ENCODE assay signal across 26 cellular contexts in the genomic region with DNA sequence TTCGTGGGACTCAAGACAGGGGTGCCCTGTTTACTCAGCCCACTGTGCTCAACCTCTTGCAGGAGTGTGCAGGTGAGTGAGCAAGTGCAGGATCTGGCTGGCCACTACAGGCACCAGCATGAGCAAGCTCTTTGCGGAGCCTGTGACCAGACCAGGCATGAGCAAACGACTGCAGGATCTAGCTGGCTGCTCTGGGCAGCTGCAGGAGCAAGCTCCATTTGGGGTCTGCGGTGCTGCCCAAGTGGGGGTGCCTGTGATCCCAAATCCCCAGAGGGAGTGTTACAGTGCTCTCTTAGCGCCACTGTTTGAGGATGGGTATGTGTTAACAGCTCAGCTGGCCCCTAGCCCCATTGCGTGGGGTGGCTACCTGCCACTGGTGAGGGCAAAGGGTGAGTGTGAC. TPM values are rescaled to one million over a fixed set of nuclear protein-coding genes. Genes with fewer than 3 reads are reported as not detected.
DNase-seq lines count a peak whose midpoint lies in the region; ATAC-seq, FAIRE-seq and TF ChIP-seq lines count a peak whose summit lies in the region.
"Had no signal": no experiment of that assay in that cellular context is flagged by ENCODE, and none has a peak within 500 bp of the region (broad histone marks: within the 10 kb centered on the region; RNA-seq: fewer than 3 reads in every experiment).

No MANE protein-coding gene starts in this region.

- no peak overlapping the region for H3K4me2 ChIP-seq in HepG2 (ENCODE audit: low read depth, low read length)

- intact Hi-C loops in HepG2 (cut with micrococcal nuclease; ENCODE audit: unreplicated experiment) (no loop called here), tibial artery (cut with DNase I; ENCODE audit: low total_unique reads) (no loop called here)

- H3K4me1 ChIP-seq in HepG2 (ENCODE audit: insufficient read depth, low read length) (peaks cover 28% of the 10 kb centered on the region), tibial artery (peaks cover 0 to 14% (median 10%) of the 10 kb centered on the region in 4 donors)

- CTCF ChIA-PET in HepG2 (lab: Yijun Ruan, JAX; ENCODE audit: low intra/inter-chr PET ratio, low total read pairs), result no interaction called here

- FAIRE-seq in bronchial epithelial cell (lab: Jason Lieb, UNC) (no peak), HepG2 (lab: Jason Lieb, UNC) (no peak)
- FAIRE-seq: G401.6, GM18507, GM19239, RCC 7860 had no signal

- 30% methylated on average over 3 of the region's 6 CpGs for WGBS in HepG2 (ENCODE audit: low lambda C conversion rate)

- H4K20me1 ChIP-seq in HepG2 (ENCODE audit: insufficient read depth, low read length), result no peaks in the 10 kb centered on the region

- in situ Hi-C loops in HepG2 (cut with HindIII; ENCODE audit: extremely low pct_ligation_motif_present, low pct_unique_long_range_greater_than_20kb), result no loop called here

- H3K9me3 ChIP-seq in HepG2 (ENCODE audit: low read length) (no peaks in the 10 kb centered on the region), tibial artery (peaks cover 0 to 6% (median 0%) of the 10 kb centered on the region in 3 donors)

- TF ChIP-seq POLR2A in HepG2 (IDR thresholded peaks at IDR 0.05; ENCODE audit: insufficient read depth in 1 of 2, low read depth in 2 of 2, low read length in 2 of 2), result no peak

- H3K4me3 ChIP-seq in bronchial epithelial cell (ENCODE audit: low read depth, low read length) (no peak overlapping the region), HepG2 (replicated peaks in 1 of 3; ENCODE audit: insufficient read depth in 1 of 3, low read depth in 2 of 3, low read length in 3 of 3) (no peak overlapping the region), tibial artery (no peak overlapping the region)

- no TSS peak for BruUV-seq in HepG2 (replicated peaks; lab: Mats Ljungman, UMichigan)

- H3K79me2 ChIP-seq in HepG2 (ENCODE audit: insufficient read depth, low read length), result no peaks in the 10 kb centered on the region

- peak; percentile 58 for ATAC-seq in HepG2
- ATAC-seq: CD8-positive, alpha-beta T cell had no signal

- no peak overlapping the region for H3K27ac ChIP-seq in HepG2 (ENCODE audit: extremely low read length, insufficient read depth, low read length)
- no peak overlapping the region for H3K27ac ChIP-seq in tibial artery
- H3K27ac ChIP-seq: 22Rv1 had no signal

- H3K27me3 ChIP-seq in bronchial epithelial cell (ENCODE audit: control insufficient read depth, insufficient read depth, low read length), result peaks cover 19% of the 10 kb centered on the region
- H3K27me3 ChIP-seq in HepG2 (ENCODE audit: control insufficient read depth in 1 of 2, insufficient read depth in 2 of 2, low read length in 2 of 2), result peaks cover 0 to 3% of the 10 kb centered on the region in 2 experiments; a peak in 2 of 5 replicates
- H3K27me3 ChIP-seq in tibial artery, result peaks cover 0 to 52% of the 10 kb centered on the region in 2 donors

- no peak overlapping the region for H2AFZ ChIP-seq in HepG2 (ENCODE audit: low read length)

- TF ChIP-seq RAD21 in HepG2 (CRISPR knock-in tag; IDR thresholded peaks at IDR 0.05), result no peak

- TF ChIP-seq EP300 in HepG2 (IDR thresholded peaks at IDR 0.05; ENCODE audit: low read depth in 2 of 2, low read length in 2 of 2) (no peak), HepG2 (CRISPR knock-in tag; IDR thresholded peaks at IDR 0.05; ENCODE audit: borderline replicate concordance) (no peak)

- DNase-seq in activated CD8-positive, alpha-beta memory T cell treated with anti-CD3 and anti-CD28 coated beads, Interleukin-2, amount 50 U/mL, for 4 hours, result peak; percentile 5
- no peak for DNase-seq in activated CD8-positive, alpha-beta memory T cell treated with anti-CD3 and anti-CD28 coated beads for 24 hours
- DNase-seq in bronchial epithelial cell (ENCODE audit: low read depth), result peak; percentile 8
- no peak for DNase-seq in HepG2 (ENCODE audit: low spot score)
- peak; percentile 9 to 47 for DNase-seq in tibial artery
- DNase-seq in DMS79 treated with DMSO at 0.1 percent for 48 hours (lab: John Stamatoyannopoulos, UW), result no peak
- DNase-seq in T-helper 9 cell, result no peak
- DNase-seq in AG08395 (ENCODE audit: low spot score), result no peak
- DNase-seq: AML-193; C1 segment of cervical spinal cord; Calu3; CD8-positive, alpha-beta T cell; DMS153; GOT3; HCEC 1CT; NCI-H1694; NCI-H2081; NCI-H2171; NCI-H526; Right ventricle myocardium superior had no signal

- POLR2A ChIA-PET in HepG2 (lab: Yijun Ruan, JAX), result no interaction called here

- H3K36me3 ChIP-seq in bronchial epithelial cell (ENCODE audit: control insufficient read depth, insufficient read depth, low read length) (no peaks in the 10 kb centered on the region), HepG2 (replicated peaks in 1 of 2; ENCODE audit: control insufficient read depth in 1 of 2, insufficient read depth in 2 of 2, low read length in 2 of 2) (no peaks in the 10 kb centered on the region), tibial artery (no peaks in the 10 kb centered on the region)

- no peak for TF ChIP-seq CTCF in bronchial epithelial cell (IDR thresholded peaks at IDR 0.05; ENCODE audit: insufficient read depth, low read length, severe bottlenecking)
- no peak for TF ChIP-seq CTCF in HepG2 (CRISPR knock-in tag; IDR thresholded peaks at IDR 0.05)
- no peak for TF ChIP-seq CTCF in tibial artery (IDR thresholded peaks at IDR 0.05)

- no peak overlapping the region for H3K9ac ChIP-seq in HepG2 (ENCODE audit: insufficient read depth, low read depth, low read length)

RNA-seq across cellular contexts. Expression of gene USP6, which starts 2.4 kb away (rescaled TPM):
- total RNA-seq in bronchial epithelial cell (not detected in 2 replicates), HepG2 (2016; rRNA removed; fragmentation: Illumina TruSeq; extraction: Trizol) (0.04 TPM in 2 replicates)
- total RNA-seq in HepG2 (2016; cell fraction: cytosol; rRNA removed; fragmentation: Illumina TruSeq; extraction: Trizol; ENCODE audit: low read depth), result not detected in 2 replicates
- total RNA-seq in HepG2 (2016; cell fraction: insoluble cytoplasmic fraction; rRNA removed; fragmentation: Illumina TruSeq; extraction: Trizol), result 0.04 TPM in 2 replicates
- 0.03 TPM in 1 of 2 replicates, not detected in the other for total RNA-seq in HepG2 (2016; cell fraction: membrane; rRNA removed; fragmentation: Illumina TruSeq; extraction: Trizol)
- not detected in 2 replicates for total RNA-seq in HepG2 (2016; cell fraction: nucleus; rRNA removed; fragmentation: Illumina TruSeq; extraction: Trizol)
- not detected in 2 replicates for polyA plus RNA-seq in HepG2 (2011; rRNA removed)
- polyA plus RNA-seq in HepG2 (2011; cell fraction: cytosol; rRNA removed), result not detected in 2 replicates
- 0.03 TPM in 1 of 2 replicates, not detected in the other for polyA plus RNA-seq in HepG2 (2011; cell fraction: nucleus; rRNA removed)
- 0.07 and 0.09 TPM in 2 replicates for polyA plus RNA-seq in HepG2 (2012)
- 0.01 TPM in 1 of 2 replicates, not detected in the other for polyA plus RNA-seq in HepG2 (2016; cell fraction: cytosol; fragmentation: Illumina TruSeq; extraction: Trizol; ENCODE audit: low read depth)
- polyA plus RNA-seq in HepG2 (2016; cell fraction: insoluble cytoplasmic fraction; fragmentation: Illumina TruSeq; extraction: Trizol; ENCODE audit: low read depth), result 0.07 and 0.09 TPM in 2 replicates
- 0.02 and 0.05 TPM in 2 replicates for polyA plus RNA-seq in HepG2 (2016; cell fraction: membrane; fragmentation: Illumina TruSeq; extraction: Trizol; ENCODE audit: low read depth)
- polyA plus RNA-seq in HepG2 (2016; cell fraction: nucleus; fragmentation: Illumina TruSeq; extraction: Trizol; ENCODE audit: insufficient read depth, low read depth), result 0.13 and 0.14 TPM in 2 replicates
- 0.02 TPM in 1 of 2 replicates, not detected in the other for polyA minus RNA-seq in HepG2 (2011; rRNA and poly(A)+ RNA removed; ENCODE audit: low replicate concordance)
- polyA minus RNA-seq in HepG2 (2011; cell fraction: cytosol; rRNA and poly(A)+ RNA removed), result not detected in 2 replicates
- not detected in 2 replicates for polyA minus RNA-seq in HepG2 (2011; cell fraction: nucleus; rRNA and poly(A)+ RNA removed)
- total RNA-seq: Calu3, Daoy, Right ventricle myocardium superior had no signal

RNA-seq across cellular contexts. Expression of gene ZNF232, which starts 6.5 kb away (rescaled TPM):
- total RNA-seq in bronchial epithelial cell, result 8.2 and 10.0 TPM in 2 replicates
- total RNA-seq in HepG2 (2016; rRNA removed; fragmentation: Illumina TruSeq; extraction: Trizol), result 28.7 and 35.4 TPM in 2 replicates
- 13.3 and 13.6 TPM in 2 replicates for total RNA-seq in HepG2 (2016; cell fraction: cytosol; rRNA removed; fragmentation: Illumina TruSeq; extraction: Trizol; ENCODE audit: low read depth)
- total RNA-seq in HepG2 (2016; cell fraction: insoluble cytoplasmic fraction; rRNA removed; fragmentation: Illumina TruSeq; extraction: Trizol), result 29.8 and 36.0 TPM in 2 replicates
- total RNA-seq in HepG2 (2016; cell fraction: membrane; rRNA removed; fragmentation: Illumina TruSeq; extraction: Trizol), result 26.1 and 26.5 TPM in 2 replicates
- total RNA-seq in HepG2 (2016; cell fraction: nucleus; rRNA removed; fragmentation: Illumina TruSeq; extraction: Trizol), result 22.6 and 26.3 TPM in 2 replicates
- 7.8 and 9.2 TPM in 2 replicates for polyA plus RNA-seq in HepG2 (2011; rRNA removed)
- 7.4 TPM in 2 replicates for polyA plus RNA-seq in HepG2 (2011; cell fraction: cytosol; rRNA removed)
- polyA plus RNA-seq in HepG2 (2011; cell fraction: nucleus; rRNA removed), result 9.1 and 10.7 TPM in 2 replicates
- polyA plus RNA-seq in HepG2 (2012), result 10.0 and 10.9 TPM in 2 replicates
- 8.9 and 10.2 TPM in 2 replicates for polyA plus RNA-seq in HepG2 (2016; cell fraction: cytosol; fragmentation: Illumina TruSeq; extraction: Trizol; ENCODE audit: low read depth)
- 28.1 and 28.6 TPM in 2 replicates for polyA plus RNA-seq in HepG2 (2016; cell fraction: insoluble cytoplasmic fraction; fragmentation: Illumina TruSeq; extraction: Trizol; ENCODE audit: low read depth)
- 15.0 and 17.3 TPM in 2 replicates for polyA plus RNA-seq in HepG2 (2016; cell fraction: membrane; fragmentation: Illumina TruSeq; extraction: Trizol; ENCODE audit: low read depth)
- 30.1 and 30.5 TPM in 2 replicates for polyA plus RNA-seq in HepG2 (2016; cell fraction: nucleus; fragmentation: Illumina TruSeq; extraction: Trizol; ENCODE audit: insufficient read depth, low read depth)
- 3.9 and 8.3 TPM in 2 replicates for polyA minus RNA-seq in HepG2 (2011; rRNA and poly(A)+ RNA removed; ENCODE audit: low replicate concordance)
- 2.6 and 6.2 TPM in 2 replicates for polyA minus RNA-seq in HepG2 (2011; cell fraction: cytosol; rRNA and poly(A)+ RNA removed)
- polyA minus RNA-seq in HepG2 (2011; cell fraction: nucleus; rRNA and poly(A)+ RNA removed), result 7.5 and 10.1 TPM in 2 replicates

RNA-seq across cellular contexts. Expression of gene ZFP3, which starts 40.0 kb away (rescaled TPM):
- total RNA-seq in bronchial epithelial cell (0.53 and 0.64 TPM in 2 replicates), HepG2 (2016; rRNA removed; fragmentation: Illumina TruSeq; extraction: Trizol) (not detected in 2 replicates)
- total RNA-seq in HepG2 (2016; cell fraction: cytosol; rRNA removed; fragmentation: Illumina TruSeq; extraction: Trizol; ENCODE audit: low read depth), result not detected in 2 replicates
- total RNA-seq in HepG2 (2016; cell fraction: insoluble cytoplasmic fraction; rRNA removed; fragmentation: Illumina TruSeq; extraction: Trizol), result not detected in 2 replicates
- not detected in 2 replicates for total RNA-seq in HepG2 (2016; cell fraction: membrane; rRNA removed; fragmentation: Illumina TruSeq; extraction: Trizol)
- not detected in 2 replicates for total RNA-seq in HepG2 (2016; cell fraction: nucleus; rRNA removed; fragmentation: Illumina TruSeq; extraction: Trizol)
- not detected in 2 replicates for polyA plus RNA-seq in HepG2 (2011; rRNA removed)
- polyA plus RNA-seq in HepG2 (2011; cell fraction: cytosol; rRNA removed), result not detected in 2 replicates
- not detected in 2 replicates for polyA plus RNA-seq in HepG2 (2011; cell fraction: nucleus; rRNA removed)
- not detected in 2 replicates for polyA plus RNA-seq in HepG2 (2012)
- not detected in 2 replicates for polyA plus RNA-seq in HepG2 (2016; cell fraction: cytosol; fragmentation: Illumina TruSeq; extraction: Trizol; ENCODE audit: low read depth)
- not detected in 2 replicates for polyA plus RNA-seq in HepG2 (2016; cell fraction: insoluble cytoplasmic fraction; fragmentation: Illumina TruSeq; extraction: Trizol; ENCODE audit: low read depth)
- not detected in 2 replicates for polyA plus RNA-seq in HepG2 (2016; cell fraction: membrane; fragmentation: Illumina TruSeq; extraction: Trizol; ENCODE audit: low read depth)
- polyA plus RNA-seq in HepG2 (2016; cell fraction: nucleus; fragmentation: Illumina TruSeq; extraction: Trizol; ENCODE audit: insufficient read depth, low read depth), result not detected in 2 replicates
- not detected in 2 replicates for polyA minus RNA-seq in HepG2 (2011; rRNA and poly(A)+ RNA removed; ENCODE audit: low replicate concordance)
- polyA minus RNA-seq in HepG2 (2011; cell fraction: cytosol; rRNA and poly(A)+ RNA removed), result not detected in 2 replicates
- polyA minus RNA-seq in HepG2 (2011; cell fraction: nucleus; rRNA and poly(A)+ RNA removed), result not detected in 2 replicates
- total RNA-seq: Calu3, Daoy had no signal

Comparison
In these comparisons a context has a peak if more than half of its experiments do, and no peak if none do; other contexts are left out.
1. DNase-seq: peak in activated CD8-positive, alpha-beta memory T cell treated with anti-CD3 and anti-CD28 coated beads, Interleukin-2, amount 50 U/mL, for 4 hours (single experiment), bronchial epithelial cell (single experiment) and tibial artery (2 of 2); none in activated CD8-positive, alpha-beta memory T cell treated with anti-CD3 and anti-CD28 coated beads for 24 hours (single experiment), HepG2 (single experiment), DMS79 treated with DMSO at 0.1 percent for 48 hours (single experiment), T-helper 9 cell (single experiment) and AG08395 (single experiment).